1 cellular context compared by ENCODE assay signal in genomic region chr7:100801833-100802568, GRCh38.
TF ChIP-seq lines count a peak whose summit lies in the region.

No MANE protein-coding gene starts in this region.

TF ChIP-seq in HEK293, 187 proteins besides CTCF, POLR2A, EP300 and RAD21 (continued from another document and continues in another):
- TF ChIP-seq ZNF518A (tag by site-specific recombination; conservative IDR thresholded peaks at IDR 0.05; ENCODE audit: low read depth) (no peak), ZBTB10 (tag by site-specific recombination; IDR thresholded peaks at IDR 0.05) (0 out of 2 replicates have a peak, but pooled peaks have one; percentile 44), KLF7 (tag by site-specific recombination; IDR thresholded peaks at IDR 0.05; ENCODE audit: borderline replicate concordance) (no peak), SP2 (tag by site-specific recombination; IDR thresholded peaks at IDR 0.05) (peak; percentile 26; the same call in 1 of the 2 replicates), ZBTB20 (tag by site-specific recombination; IDR thresholded peaks at IDR 0.05) (no peak), ZSCAN23 (tag by site-specific recombination; IDR thresholded peaks at IDR 0.05) (no peak), ZNF26 (tag by site-specific recombination; IDR thresholded peaks at IDR 0.05) (no peak), ZNF843 (tag by site-specific recombination; IDR thresholded peaks at IDR 0.05) (no peak), TSHZ1 (tag by site-specific recombination; IDR thresholded peaks at IDR 0.05; ENCODE audit: borderline replicate concordance) (no peak), ZNF211 (tag by site-specific recombination; IDR thresholded peaks at IDR 0.05; ENCODE audit: low read depth) (no peak), ZNF132 (tag by site-specific recombination; IDR thresholded peaks at IDR 0.05; ENCODE audit: borderline replicate concordance) (no peak), ZNF366 (tag by site-specific recombination; conservative IDR thresholded peaks at IDR 0.05) (no peak), ZFP69B (tag by site-specific recombination; IDR thresholded peaks at IDR 0.05) (no peak), ZNF645 (tag by site-specific recombination; IDR thresholded peaks at IDR 0.05) (no peak), ZBTB1 (tag by site-specific recombination; IDR thresholded peaks at IDR 0.05) (no peak), ATF2 (tag by site-specific recombination; IDR thresholded peaks at IDR 0.05; ENCODE audit: low read depth) (no peak), ZNF514 (tag by site-specific recombination; IDR thresholded peaks at IDR 0.05) (no peak), ZNF19 (tag by site-specific recombination; IDR thresholded peaks at IDR 0.05; ENCODE audit: low read depth) (no peak), ZNF302 (tag by site-specific recombination; IDR thresholded peaks at IDR 0.05; ENCODE audit: low read depth) (no peak), ZNF350 (tag by site-specific recombination; IDR thresholded peaks at IDR 0.05) (no peak), ZNF777 (tag by site-specific recombination; IDR thresholded peaks at IDR 0.05; ENCODE audit: borderline replicate concordance) (no peak), ZNF600 (tag by site-specific recombination; IDR thresholded peaks at IDR 0.05) (peak; percentile 77; the same call in 1 of the 2 replicates), ZNF146 (tag by site-specific recombination; IDR thresholded peaks at IDR 0.05) (no peak), ZNF214 (tag by site-specific recombination; IDR thresholded peaks at IDR 0.05; ENCODE audit: borderline replicate concordance) (no peak), ZSCAN16 (tag by site-specific recombination; IDR thresholded peaks at IDR 0.05) (no peak), PATZ1 (tag by site-specific recombination; IDR thresholded peaks at IDR 0.05) (peak; percentile 28), ZNF266 (tag by site-specific recombination; IDR thresholded peaks at IDR 0.05; ENCODE audit: low read depth) (no peak), ZNF837 (tag by site-specific recombination; IDR thresholded peaks at IDR 0.05) (no peak), ZBTB44 (tag by site-specific recombination; IDR thresholded peaks at IDR 0.05) (no peak), ZNF2 (tag by site-specific recombination; IDR thresholded peaks at IDR 0.05) (no peak), ZNF112 (tag by site-specific recombination; IDR thresholded peaks at IDR 0.05) (no peak), SP7 (tag by site-specific recombination; IDR thresholded peaks at IDR 0.05) (peak; percentile 66), ZNF280D (tag by site-specific recombination; IDR thresholded peaks at IDR 0.05) (no peak), ZNF544 (tag by site-specific recombination; IDR thresholded peaks at IDR 0.05) (no peak), SCRT1 (tag by site-specific recombination; IDR thresholded peaks at IDR 0.05; ENCODE audit: borderline replicate concordance) (no peak), ZNF155 (tag by site-specific recombination; IDR thresholded peaks at IDR 0.05) (no peak)
